Comparison of ENCODE assay signal across 19 cellular contexts in the genomic region with DNA sequence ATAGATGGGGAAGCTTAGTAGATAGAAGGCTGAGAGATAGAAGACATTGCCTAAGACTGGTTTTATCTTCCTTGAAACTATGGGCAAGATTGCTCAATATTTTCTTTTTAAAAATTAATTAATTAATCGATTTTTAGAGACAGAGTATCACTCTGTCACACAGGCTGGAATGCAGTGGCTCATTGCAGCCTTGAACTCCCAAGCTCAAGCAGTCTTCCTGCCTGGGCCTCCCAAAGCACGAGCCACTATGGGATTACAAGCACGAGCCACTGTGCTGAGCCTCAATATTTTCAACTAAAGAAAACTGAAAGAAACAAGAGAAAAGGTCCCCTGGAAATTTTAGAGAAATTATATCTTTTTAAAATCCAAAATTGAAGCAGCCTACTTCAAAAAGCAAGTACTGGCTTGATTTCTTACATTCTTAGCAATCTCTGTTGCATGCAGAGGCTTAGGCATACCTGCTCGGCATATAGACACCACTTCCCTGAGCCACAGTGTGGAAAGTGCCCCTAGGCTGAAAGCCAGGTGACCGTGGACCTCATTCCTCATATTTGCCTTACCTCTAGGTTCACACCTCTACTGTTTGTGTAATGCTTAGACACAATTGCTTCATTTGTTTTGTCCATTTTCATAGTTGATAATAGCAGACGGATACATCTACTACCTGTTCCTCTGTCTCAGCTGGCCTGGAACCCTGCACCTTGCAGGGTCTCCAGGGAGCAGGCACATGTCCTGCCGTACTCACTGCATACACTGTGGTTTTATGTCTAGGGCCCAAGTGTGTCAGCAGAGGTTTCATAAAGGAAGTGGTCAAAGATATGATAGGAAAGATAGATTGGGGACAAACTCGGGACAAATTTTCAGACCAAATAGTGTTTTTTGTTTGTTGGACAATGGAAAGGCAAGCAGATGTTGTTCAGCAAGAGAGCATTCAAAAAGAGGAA.
DNase-seq lines count a peak whose midpoint lies in the region; ATAC-seq and TF ChIP-seq lines count a peak whose summit lies in the region.
"Had no signal": no experiment of that assay in that cellular context is flagged by ENCODE, and none has a peak within 500 bp of the region (broad histone marks: within the 10 kb centered on the region; RNA-seq: fewer than 3 reads in every experiment).

No MANE protein-coding gene starts in this region.

- H3K4me1 ChIP-seq in OCI-LY3 (ENCODE audit: low read length): peaks cover 25% of the 10 kb centered on the region
- H3K4me1 ChIP-seq: neural progenitor cell had no signal

- peaks cover 44% of the 10 kb centered on the region for H3K36me3 Mint-ChIP-seq in stimulated activated memory B cell treated with anti-CD40 and anti-IgM and Interleukin-4, amounts not matched to agents 10 μg/mL and 1 μg/mL and 100 μg/mL, for 72 hours
- H3K36me3 Mint-ChIP-seq in activated T-cell treated with anti-CD3 and anti-CD28 coated beads, Interleukin-2, amount 50 U/mL, for 72 hours (ENCODE audit: insufficient read depth in 2 of 2): peaks cover 0 to 2% of the 10 kb centered on the region in 2 donors

- no peaks in the 10 kb centered on the region for H3K27me3 Mint-ChIP-seq in stimulated activated memory B cell treated with anti-CD40 and anti-IgM and Interleukin-4, amounts not matched to agents 10 μg/mL and 1 μg/mL and 100 μg/mL, for 72 hours
- no peaks in the 10 kb centered on the region for H3K27me3 Mint-ChIP-seq in activated T-cell treated with anti-CD3 and anti-CD28 coated beads, Interleukin-2, amount 50 U/mL, for 72 hours (ENCODE audit: low read depth)
- H3K27me3 Mint-ChIP-seq: CD8-positive, alpha-beta memory T cell had no signal

- no peaks in the 10 kb centered on the region for H4K20me1 ChIP-seq in OCI-LY3 (ENCODE audit: insufficient read depth, low read length)

- no peak overlapping the region for H3K27ac Mint-ChIP-seq in stimulated activated memory B cell treated with anti-CD40 and anti-IgM and Interleukin-4, amounts not matched to agents 10 μg/mL and 1 μg/mL and 100 μg/mL, for 72 hours
- no peak overlapping the region for H3K27ac Mint-ChIP-seq in activated T-cell treated with anti-CD3 and anti-CD28 coated beads, Interleukin-2, amount 50 U/mL, for 72 hours
- H3K27ac Mint-ChIP-seq: neural progenitor cell had no signal

- H3K4me3 ChIP-seq in OCI-LY3 (ENCODE audit: low read length): no peak overlapping the region
- H3K4me3 ChIP-seq: neural progenitor cell, SJSA1 had no signal

- peak overlapping the region; percentile 37 for H3K4me2 ChIP-seq in OCI-LY3 (ENCODE audit: low read length)
- H3K4me2 ChIP-seq: neural progenitor cell had no signal

- no peaks in the 10 kb centered on the region for H3K27me3 ChIP-seq in OCI-LY3 (ENCODE audit: low read depth, low read length)
- H3K27me3 ChIP-seq: neural progenitor cell, SJSA1 had no signal

- no peak overlapping the region for H3K4me3 Mint-ChIP-seq in stimulated activated memory B cell treated with anti-CD40 and anti-IgM and Interleukin-4, amounts not matched to agents 10 μg/mL and 1 μg/mL and 100 μg/mL, for 72 hours
- no peak overlapping the region for H3K4me3 Mint-ChIP-seq in activated T-cell treated with anti-CD3 and anti-CD28 coated beads, Interleukin-2, amount 50 U/mL, for 72 hours
- H3K4me3 Mint-ChIP-seq: CD8-positive, alpha-beta memory T cell; neural progenitor cell had no signal

- H3K27ac ChIP-seq in OCI-LY3 (ENCODE audit: low read length): no peak overlapping the region
- H3K27ac ChIP-seq: 22Rv1, neural progenitor cell, SJSA1 had no signal

- H3K79me2 ChIP-seq in OCI-LY3 (ENCODE audit: low read length): no peaks in the 10 kb centered on the region

- H3K36me3 ChIP-seq in OCI-LY3 (replicated peaks; ENCODE audit: low read depth, low read length): peaks cover 5% of the 10 kb centered on the region
- H3K36me3 ChIP-seq: neural progenitor cell, SJSA1 had no signal

- DNase-seq in NCI-H146 (lab: John Stamatoyannopoulos, UW): peak; percentile 5
- DNase-seq in NCI-H146 treated with DMSO at 0.1 percent for 48 hours (lab: John Stamatoyannopoulos, UW; ENCODE audit: unreplicated experiment): no peak
- DNase-seq in activated T-cell treated with anti-CD3 and anti-CD28 coated beads, Interleukin-2, amount 50 U/mL, for 72 hours: no peak
- no peak for DNase-seq in HK-2 (ENCODE audit: unreplicated experiment)
- no peak for DNase-seq in activated effector memory CD4-positive, alpha-beta T cell treated with Interleukin-2 at 50 U/mL for 16 hours
- DNase-seq: activated CD4-positive, alpha-beta T cell treated with anti-CD3 and anti-CD28 coated beads, Interleukin-2, amount 50 U/mL, for 1 hour; CD8-positive, alpha-beta memory T cell; HCEC 1CT; mesendoderm; NCI-H2171 treated with DMSO at 0.1 percent for 48 hours; stimulated activated CD4-positive, alpha-beta T cell treated with anti-CD3 and anti-CD28 coated beads, Interleukin-15, amount 100 ng/mL, for 24 hours; substantia nigra; T1000 had no signal

- no peaks in the 10 kb centered on the region for H3K9me3 Mint-ChIP-seq in stimulated activated memory B cell treated with anti-CD40 and anti-IgM and Interleukin-4, amounts not matched to agents 10 μg/mL and 1 μg/mL and 100 μg/mL, for 72 hours
- no peaks in the 10 kb centered on the region for H3K9me3 Mint-ChIP-seq in activated T-cell treated with anti-CD3 and anti-CD28 coated beads, Interleukin-2, amount 50 U/mL, for 72 hours
- H3K9me3 Mint-ChIP-seq: CD8-positive, alpha-beta memory T cell; neural progenitor cell had no signal

- H3K4me1 Mint-ChIP-seq in stimulated activated memory B cell treated with anti-CD40 and anti-IgM and Interleukin-4, amounts not matched to agents 10 μg/mL and 1 μg/mL and 100 μg/mL, for 72 hours: peaks cover 36% of the 10 kb centered on the region
- peaks cover 7% of the 10 kb centered on the region for H3K4me1 Mint-ChIP-seq in activated T-cell treated with anti-CD3 and anti-CD28 coated beads, Interleukin-2, amount 50 U/mL, for 72 hours (ENCODE audit: low read depth)
- H3K4me1 Mint-ChIP-seq: neural progenitor cell had no signal

- TF ChIP-seq CTCF in OCI-LY3 (IDR thresholded peaks at IDR 0.05; ENCODE audit: low read depth, low read length): no peak

- peak; percentile 69 for ATAC-seq in HG02678 (IDR thresholded peaks at IDR 0.05; ENCODE audit: unreplicated experiment)
- peak; percentile 89 for ATAC-seq in stimulated activated memory B cell treated with anti-CD40 and anti-IgM and Interleukin-4, amounts not matched to agents 10 μg/mL and 1 μg/mL and 100 μg/mL, for 72 hours
- no peak for ATAC-seq in activated T-cell treated with anti-CD3 and anti-CD28 coated beads, Interleukin-2, amount 50 U/mL, for 72 hours (replicated peaks in 1 of 2)

- no peaks in the 10 kb centered on the region for H3K9me3 ChIP-seq in OCI-LY3 (ENCODE audit: insufficient read depth, low read length)
- H3K9me3 ChIP-seq: SJSA1 had no signal

- H2AFZ ChIP-seq in OCI-LY3 (ENCODE audit: low read depth, low read length): no peak overlapping the region
- H2AFZ ChIP-seq: neural progenitor cell had no signal

- no peak overlapping the region for H3K9ac ChIP-seq in OCI-LY3 (ENCODE audit: low read length)
- H3K9ac ChIP-seq: neural progenitor cell had no signal

Comparison
In these comparisons a context has a peak if more than half of its experiments do, and no peak if none do; other contexts are left out.
1. ATAC-seq: peak in HG02678 (single experiment) and stimulated activated memory B cell treated with anti-CD40 and anti-IgM and Interleukin-4, amounts not matched to agents 10 μg/mL and 1 μg/mL and 100 μg/mL, for 72 hours (single experiment); none in activated T-cell treated with anti-CD3 and anti-CD28 coated beads, Interleukin-2, amount 50 U/mL, for 72 hours (0 of 2).